ENCODE assay signal across 6 cellular contexts in genomic region chr14:22976620-22977433, GRCh38. TPM values are rescaled to one million over a fixed set of nuclear protein-coding genes. Genes with fewer than 3 reads are reported as not detected.
DNase-seq lines count a peak whose midpoint lies in the region; ATAC-seq and TF ChIP-seq lines count a peak whose summit lies in the region.

No MANE protein-coding gene starts in this region.

- no CpG with 5 or more reads among the region's 6 CpGs for WGBS in neuronal stem cell (ENCODE audit: extremely low coverage in 2 of 2, insufficient read length in 2 of 2, insufficient replicate concordance in 1 of 2), 2 donors

- H2BK12ac ChIP-seq in neuronal stem cell (ENCODE audit: low read length), result no peak overlapping the region

- H3K4me3 ChIP-seq in HUES6 (ENCODE audit: low read depth, low read length) (peak overlapping the region; percentile 33), brain microvascular endothelial cell (ENCODE audit: low read depth, low read length) (no peak overlapping the region), neuronal stem cell (ENCODE audit: low read length in 2 of 2) (no peak overlapping the region)

- H2BK5ac ChIP-seq in neuronal stem cell (ENCODE audit: low read length), result no peak overlapping the region

- in situ Hi-C loops in brain microvascular endothelial cell (cut with HindIII; ENCODE audit: low pct_ligation_motif_present, low sequenced_read_pairs), result no loop called here

- no peak for TF ChIP-seq CTCF in brain microvascular endothelial cell (IDR thresholded peaks at IDR 0.05; ENCODE audit: low read depth, low read length, missing control alignments)

- H3K4ac ChIP-seq in neuronal stem cell (ENCODE audit: low read length), result no peak overlapping the region

- H3K14ac ChIP-seq in neuronal stem cell (ENCODE audit: low read length), result no peak overlapping the region

- peak; percentile 33 for DNase-seq in brain microvascular endothelial cell
- DNase-seq in neuronal stem cell (ENCODE audit: low spot score), result no peak
- no peak for DNase-seq in effector CD4-positive, alpha-beta T cell
- no peak for DNase-seq in GDM1 (lab: John Stamatoyannopoulos, UW)

- no peak overlapping the region for H2AK5ac ChIP-seq in neuronal stem cell (ENCODE audit: low read depth, low read length)

- no peaks in the 10 kb centered on the region for H3K9me3 ChIP-seq in HUES6 (ENCODE audit: control insufficient read depth, insufficient read depth, low read depth, low read length)
- H3K9me3 ChIP-seq in neuronal stem cell (replicated peaks in 1 of 2; ENCODE audit: control insufficient read depth in 2 of 2, insufficient read depth in 1 of 2, low read depth in 1 of 2, low read length in 2 of 2), result no peaks in the 10 kb centered on the region

- H3K4me2 ChIP-seq in neuronal stem cell (ENCODE audit: insufficient read depth, low read length, poor library complexity, severe bottlenecking), result peak overlapping the region; percentile 44

- no peak overlapping the region for H3K23ac ChIP-seq in neuronal stem cell (ENCODE audit: low read depth, low read length, poor library complexity)

- no peak overlapping the region for H2AFZ ChIP-seq in neuronal stem cell (ENCODE audit: low read length)

- no peak overlapping the region for H2BK15ac ChIP-seq in neuronal stem cell (ENCODE audit: low read length)

- H3K36me3 ChIP-seq in HUES6 (ENCODE audit: control insufficient read depth, insufficient read depth, low read length), result peaks cover 67% of the 10 kb centered on the region
- peaks cover 13% of the 10 kb centered on the region for H3K36me3 ChIP-seq in brain microvascular endothelial cell (replicated peaks)
- peaks cover 45 to 82% of the 10 kb centered on the region in 2 donors for H3K36me3 ChIP-seq in neuronal stem cell (replicated peaks in 1 of 2; ENCODE audit: control insufficient read depth in 2 of 2, insufficient read depth in 2 of 2, low read length in 2 of 2)

- H3K27me3 ChIP-seq in HUES6 (ENCODE audit: control insufficient read depth, insufficient read depth, low read length) (peaks cover 11% of the 10 kb centered on the region; the same call in 1 of the 2 replicates), brain microvascular endothelial cell (replicated peaks) (no peaks in the 10 kb centered on the region), neuronal stem cell (ENCODE audit: control insufficient read depth in 3 of 3, insufficient read depth in 3 of 3, low read depth in 1 of 3, low read length in 3 of 3) (no peaks in the 10 kb centered on the region)

- no peak overlapping the region for H2BK120ac ChIP-seq in neuronal stem cell (ENCODE audit: low read depth, low read length)

- H4K91ac ChIP-seq in neuronal stem cell (ENCODE audit: low read depth, low read length, poor library complexity), result no peak overlapping the region

- peak overlapping the region; percentile 22 for H3K18ac ChIP-seq in neuronal stem cell (ENCODE audit: low read length)

- peak overlapping the region; percentile 80 for H3K27ac ChIP-seq in HUES6 (ENCODE audit: low read depth, low read length)
- H3K27ac ChIP-seq in brain microvascular endothelial cell, result peak overlapping the region; percentile 26
- H3K27ac ChIP-seq in neuronal stem cell (replicated peaks; ENCODE audit: low read length), result peak overlapping the region; percentile 80

- peaks cover 20% of the 10 kb centered on the region for H3K79me1 ChIP-seq in neuronal stem cell (ENCODE audit: low read depth, low read length)

- H3K4me1 ChIP-seq in HUES6 (ENCODE audit: control insufficient read depth, insufficient read depth, low read length), result peaks cover 44% of the 10 kb centered on the region
- peaks cover 37% of the 10 kb centered on the region in 2 donors for H3K4me1 ChIP-seq in neuronal stem cell (ENCODE audit: control insufficient read depth in 2 of 2, insufficient read depth in 1 of 2, low read depth in 1 of 2, low read length in 2 of 2)

- H3K9ac ChIP-seq in HUES6 (ENCODE audit: low read length) (peak overlapping the region; percentile 77), neuronal stem cell (ENCODE audit: low read depth, low read length, poor library complexity) (no peak overlapping the region)

- H4K8ac ChIP-seq in neuronal stem cell (ENCODE audit: low read depth, low read length), result no peak overlapping the region

- ATAC-seq in GM21825 (IDR thresholded peaks at IDR 0.05; ENCODE audit: unreplicated experiment), result no peak

RNA-seq across cellular contexts. Expression of gene AJUBA, which starts 5.5 kb away (rescaled TPM):
- polyA plus RNA-seq in neuronal stem cell (2013, experiment 1 of 2), result 63.6 TPM
- 64.1 TPM for polyA plus RNA-seq in neuronal stem cell (2013, experiment 2 of 2)

RNA-seq across cellular contexts. Expression of gene HAUS4, which starts 19.9 kb away (rescaled TPM):
- 59.1 TPM for polyA plus RNA-seq in neuronal stem cell (2013, experiment 1 of 2)
- 60.9 TPM for polyA plus RNA-seq in neuronal stem cell (2013, experiment 2 of 2)

RNA-seq across cellular contexts. Expression of gene C14orf93, which starts 33.1 kb away (rescaled TPM):
- 7.0 TPM for polyA plus RNA-seq in neuronal stem cell (2013, experiment 1 of 2)
- polyA plus RNA-seq in neuronal stem cell (2013, experiment 2 of 2), result 6.1 TPM

RNA-seq across cellular contexts. Expression of gene PRMT5, which starts 47.7 kb away (rescaled TPM):
- polyA plus RNA-seq in neuronal stem cell (2013, experiment 1 of 2), result 88.1 TPM
- polyA plus RNA-seq in neuronal stem cell (2013, experiment 2 of 2), result 93.5 TPM

RNA-seq across cellular contexts. Expression of gene PSMB5, which starts 57.9 kb away (rescaled TPM):
- polyA plus RNA-seq in neuronal stem cell (2013, experiment 1 of 2), result 136 TPM
- polyA plus RNA-seq in neuronal stem cell (2013, experiment 2 of 2), result 135 TPM

Comparison
In these comparisons a context has a peak if more than half of its experiments do, and no peak if none do; other contexts are left out.
1. H3K27ac ChIP-seq: peak in every context shown above with its lines; median percentile 80 in HUES6; 80 in neuronal stem cell; 26 in brain microvascular endothelial cell.